Comparison of ENCODE assay signal across 1 cellular context in the genomic region with DNA sequence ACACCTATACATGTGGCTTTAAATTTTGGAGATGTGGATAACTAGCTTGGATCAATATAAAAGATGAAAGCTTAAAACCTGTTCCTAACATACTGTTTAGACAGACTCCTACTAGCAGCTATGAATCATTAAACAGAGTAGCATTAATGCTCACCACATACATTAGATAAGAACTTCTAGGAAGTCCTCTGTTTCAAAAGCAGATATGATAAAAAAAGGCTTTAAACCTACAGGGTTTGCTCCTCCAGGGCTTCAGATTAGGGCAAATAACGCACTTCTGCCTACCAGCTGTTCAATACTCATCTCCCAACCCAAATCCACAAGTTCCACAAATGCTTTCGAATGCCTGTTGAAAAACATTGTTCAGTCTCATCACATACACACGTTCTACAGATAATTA.
A peak's percentile ranks its signal among the peaks of the same experiment; 100 is the strongest.
TF ChIP-seq lines count a peak whose summit lies in the region.

No MANE protein-coding gene starts in this region.

TF ChIP-seq in K562, 482 proteins besides CTCF, POLR2A, EP300 and RAD21 (continued from another document and continues in another):
- TF ChIP-seq, protein P1, sequence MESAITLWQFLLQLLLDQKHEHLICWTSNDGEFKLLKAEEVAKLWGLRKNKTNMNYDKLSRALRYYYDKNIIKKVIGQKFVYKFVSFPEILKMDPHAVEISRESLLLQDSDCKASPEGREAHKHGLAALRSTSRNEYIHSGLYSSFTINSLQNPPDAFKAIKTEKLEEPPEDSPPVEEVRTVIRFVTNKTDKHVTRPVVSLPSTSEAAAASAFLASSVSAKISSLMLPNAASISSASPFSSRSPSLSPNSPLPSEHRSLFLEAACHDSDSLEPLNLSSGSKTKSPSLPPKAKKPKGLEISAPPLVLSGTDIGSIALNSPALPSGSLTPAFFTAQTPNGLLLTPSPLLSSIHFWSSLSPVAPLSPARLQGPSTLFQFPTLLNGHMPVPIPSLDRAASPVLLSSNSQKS (CRISPR knock-in tag; IDR thresholded peaks at IDR 0.05), result no peak
- TF ChIP-seq HOXB6 (CRISPR knock-in tag; IDR thresholded peaks at IDR 0.05; ENCODE audit: borderline replicate concordance), result no peak
- no peak for TF ChIP-seq TFAM (CRISPR knock-in tag; conservative IDR thresholded peaks at IDR 0.05)
- TF ChIP-seq ZNF146 (CRISPR knock-in tag; IDR thresholded peaks at IDR 0.05; ENCODE audit: unreplicated experiment), result no peak
- peak; percentile 55 for TF ChIP-seq SMARCC2 (IDR thresholded peaks at IDR 0.05; ENCODE audit: low read depth)
- TF ChIP-seq RB1 (IDR thresholded peaks at IDR 0.05; ENCODE audit: low read depth), result no peak
- no peak for TF ChIP-seq ESRRB (CRISPR knock-in tag; IDR thresholded peaks at IDR 0.05; ENCODE audit: borderline replicate concordance)
- no peak for TF ChIP-seq ADNP (tag; IDR thresholded peaks at IDR 0.05)
- no peak for TF ChIP-seq ZFPM2 (CRISPR knock-in tag; IDR thresholded peaks at IDR 0.05)
- TF ChIP-seq, protein P2, sequence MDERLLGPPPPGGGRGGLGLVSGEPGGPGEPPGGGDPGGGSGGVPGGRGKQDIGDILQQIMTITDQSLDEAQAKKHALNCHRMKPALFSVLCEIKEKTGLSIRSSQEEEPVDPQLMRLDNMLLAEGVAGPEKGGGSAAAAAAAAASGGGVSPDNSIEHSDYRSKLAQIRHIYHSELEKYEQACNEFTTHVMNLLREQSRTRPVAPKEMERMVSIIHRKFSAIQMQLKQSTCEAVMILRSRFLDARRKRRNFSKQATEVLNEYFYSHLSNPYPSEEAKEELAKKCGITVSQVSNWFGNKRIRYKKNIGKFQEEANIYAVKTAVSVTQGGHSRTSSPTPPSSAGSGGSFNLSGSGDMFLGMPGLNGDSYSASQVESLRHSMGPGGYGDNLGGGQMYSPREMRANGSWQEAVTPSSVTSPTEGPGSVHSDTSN (CRISPR knock-in tag; IDR thresholded peaks at IDR 0.05; ENCODE audit: low read depth), result no peak
- TF ChIP-seq, protein P2 (tag; conservative IDR thresholded peaks at IDR 0.05; ENCODE audit: low read depth), result peak; percentile 36; the same call in 1 of the 2 replicates
- TF ChIP-seq, protein P3, sequence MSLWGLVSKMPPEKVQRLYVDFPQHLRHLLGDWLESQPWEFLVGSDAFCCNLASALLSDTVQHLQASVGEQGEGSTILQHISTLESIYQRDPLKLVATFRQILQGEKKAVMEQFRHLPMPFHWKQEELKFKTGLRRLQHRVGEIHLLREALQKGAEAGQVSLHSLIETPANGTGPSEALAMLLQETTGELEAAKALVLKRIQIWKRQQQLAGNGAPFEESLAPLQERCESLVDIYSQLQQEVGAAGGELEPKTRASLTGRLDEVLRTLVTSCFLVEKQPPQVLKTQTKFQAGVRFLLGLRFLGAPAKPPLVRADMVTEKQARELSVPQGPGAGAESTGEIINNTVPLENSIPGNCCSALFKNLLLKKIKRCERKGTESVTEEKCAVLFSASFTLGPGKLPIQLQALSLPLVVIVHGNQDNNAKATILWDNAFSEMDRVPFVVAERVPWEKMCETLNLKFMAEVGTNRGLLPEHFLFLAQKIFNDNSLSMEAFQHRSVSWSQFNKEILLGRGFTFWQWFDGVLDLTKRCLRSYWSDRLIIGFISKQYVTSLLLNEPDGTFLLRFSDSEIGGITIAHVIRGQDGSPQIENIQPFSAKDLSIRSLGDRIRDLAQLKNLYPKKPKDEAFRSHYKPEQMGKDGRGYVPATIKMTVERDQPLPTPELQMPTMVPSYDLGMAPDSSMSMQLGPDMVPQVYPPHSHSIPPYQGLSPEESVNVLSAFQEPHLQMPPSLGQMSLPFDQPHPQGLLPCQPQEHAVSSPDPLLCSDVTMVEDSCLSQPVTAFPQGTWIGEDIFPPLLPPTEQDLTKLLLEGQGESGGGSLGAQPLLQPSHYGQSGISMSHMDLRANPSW (CRISPR knock-in tag; IDR thresholded peaks at IDR 0.05), result no peak
- TF ChIP-seq MTA3 (IDR thresholded peaks at IDR 0.05; ENCODE audit: borderline replicate concordance), result no peak
- no peak for TF ChIP-seq ZNF695 (CRISPR knock-in tag; IDR thresholded peaks at IDR 0.05)
- no peak for TF ChIP-seq ZNF75A (CRISPR knock-in tag; IDR thresholded peaks at IDR 0.05)
- TF ChIP-seq RBM34 (IDR thresholded peaks at IDR 0.05; ENCODE audit: borderline replicate concordance, insufficient read depth, low read length), result no peak
- TF ChIP-seq, protein P4, sequence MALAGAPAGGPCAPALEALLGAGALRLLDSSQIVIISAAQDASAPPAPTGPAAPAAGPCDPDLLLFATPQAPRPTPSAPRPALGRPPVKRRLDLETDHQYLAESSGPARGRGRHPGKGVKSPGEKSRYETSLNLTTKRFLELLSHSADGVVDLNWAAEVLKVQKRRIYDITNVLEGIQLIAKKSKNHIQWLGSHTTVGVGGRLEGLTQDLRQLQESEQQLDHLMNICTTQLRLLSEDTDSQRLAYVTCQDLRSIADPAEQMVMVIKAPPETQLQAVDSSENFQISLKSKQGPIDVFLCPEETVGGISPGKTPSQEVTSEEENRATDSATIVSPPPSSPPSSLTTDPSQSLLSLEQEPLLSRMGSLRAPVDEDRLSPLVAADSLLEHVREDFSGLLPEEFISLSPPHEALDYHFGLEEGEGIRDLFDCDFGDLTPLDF (CRISPR knock-in tag; IDR thresholded peaks at IDR 0.05), result no peak
- TF ChIP-seq FOXJ2 (tag; IDR thresholded peaks at IDR 0.05), result no peak
- TF ChIP-seq STAT5B (CRISPR knock-in tag; IDR thresholded peaks at IDR 0.05), result no peak
- TF ChIP-seq, protein P5, sequence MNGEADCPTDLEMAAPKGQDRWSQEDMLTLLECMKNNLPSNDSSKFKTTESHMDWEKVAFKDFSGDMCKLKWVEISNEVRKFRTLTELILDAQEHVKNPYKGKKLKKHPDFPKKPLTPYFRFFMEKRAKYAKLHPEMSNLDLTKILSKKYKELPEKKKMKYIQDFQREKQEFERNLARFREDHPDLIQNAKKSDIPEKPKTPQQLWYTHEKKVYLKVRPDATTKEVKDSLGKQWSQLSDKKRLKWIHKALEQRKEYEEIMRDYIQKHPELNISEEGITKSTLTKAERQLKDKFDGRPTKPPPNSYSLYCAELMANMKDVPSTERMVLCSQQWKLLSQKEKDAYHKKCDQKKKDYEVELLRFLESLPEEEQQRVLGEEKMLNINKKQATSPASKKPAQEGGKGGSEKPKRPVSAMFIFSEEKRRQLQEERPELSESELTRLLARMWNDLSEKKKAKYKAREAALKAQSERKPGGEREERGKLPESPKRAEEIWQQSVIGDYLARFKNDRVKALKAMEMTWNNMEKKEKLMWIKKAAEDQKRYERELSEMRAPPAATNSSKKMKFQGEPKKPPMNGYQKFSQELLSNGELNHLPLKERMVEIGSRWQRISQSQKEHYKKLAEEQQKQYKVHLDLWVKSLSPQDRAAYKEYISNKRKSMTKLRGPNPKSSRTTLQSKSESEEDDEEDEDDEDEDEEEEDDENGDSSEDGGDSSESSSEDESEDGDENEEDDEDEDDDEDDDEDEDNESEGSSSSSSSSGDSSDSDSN (IDR thresholded peaks at IDR 0.05; ENCODE audit: borderline replicate concordance in 1 of 2, low read depth in 2 of 2, low read length in 2 of 2), result no peak
- TF ChIP-seq HDAC2 (IDR thresholded peaks at IDR 0.05), result peak; percentile 37; the same call in 1 of the 2 replicates
- TF ChIP-seq, protein P6, sequence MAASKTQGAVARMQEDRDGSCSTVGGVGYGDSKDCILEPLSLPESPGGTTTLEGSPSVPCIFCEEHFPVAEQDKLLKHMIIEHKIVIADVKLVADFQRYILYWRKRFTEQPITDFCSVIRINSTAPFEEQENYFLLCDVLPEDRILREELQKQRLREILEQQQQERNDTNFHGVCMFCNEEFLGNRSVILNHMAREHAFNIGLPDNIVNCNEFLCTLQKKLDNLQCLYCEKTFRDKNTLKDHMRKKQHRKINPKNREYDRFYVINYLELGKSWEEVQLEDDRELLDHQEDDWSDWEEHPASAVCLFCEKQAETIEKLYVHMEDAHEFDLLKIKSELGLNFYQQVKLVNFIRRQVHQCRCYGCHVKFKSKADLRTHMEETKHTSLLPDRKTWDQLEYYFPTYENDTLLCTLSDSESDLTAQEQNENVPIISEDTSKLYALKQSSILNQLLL (CRISPR knock-in tag; IDR thresholded peaks at IDR 0.05; ENCODE audit: borderline replicate concordance), result no peak
- TF ChIP-seq, protein P7, sequence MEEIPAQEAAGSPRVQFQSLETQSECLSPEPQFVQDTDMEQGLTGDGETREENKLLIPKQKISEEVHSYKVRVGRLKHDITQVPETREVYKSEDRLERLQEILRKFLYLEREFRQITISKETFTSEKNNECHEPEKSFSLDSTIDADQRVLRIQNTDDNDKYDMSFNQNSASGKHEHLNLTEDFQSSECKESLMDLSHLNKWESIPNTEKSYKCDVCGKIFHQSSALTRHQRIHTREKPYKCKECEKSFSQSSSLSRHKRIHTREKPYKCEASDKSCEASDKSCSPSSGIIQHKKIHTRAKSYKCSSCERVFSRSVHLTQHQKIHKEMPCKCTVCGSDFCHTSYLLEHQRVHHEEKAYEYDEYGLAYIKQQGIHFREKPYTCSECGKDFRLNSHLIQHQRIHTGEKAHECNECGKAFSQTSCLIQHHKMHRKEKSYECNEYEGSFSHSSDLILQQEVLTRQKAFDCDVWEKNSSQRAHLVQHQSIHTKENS (CRISPR knock-in tag; IDR thresholded peaks at IDR 0.05), result no peak
- TF ChIP-seq MCM7 (IDR thresholded peaks at IDR 0.05), result no peak
- TF ChIP-seq EP400 (IDR thresholded peaks at IDR 0.05), result no peak
- no peak for TF ChIP-seq ZNF699 (CRISPR knock-in tag; IDR thresholded peaks at IDR 0.05; ENCODE audit: insufficient replicate concordance)
- TF ChIP-seq, protein P8, sequence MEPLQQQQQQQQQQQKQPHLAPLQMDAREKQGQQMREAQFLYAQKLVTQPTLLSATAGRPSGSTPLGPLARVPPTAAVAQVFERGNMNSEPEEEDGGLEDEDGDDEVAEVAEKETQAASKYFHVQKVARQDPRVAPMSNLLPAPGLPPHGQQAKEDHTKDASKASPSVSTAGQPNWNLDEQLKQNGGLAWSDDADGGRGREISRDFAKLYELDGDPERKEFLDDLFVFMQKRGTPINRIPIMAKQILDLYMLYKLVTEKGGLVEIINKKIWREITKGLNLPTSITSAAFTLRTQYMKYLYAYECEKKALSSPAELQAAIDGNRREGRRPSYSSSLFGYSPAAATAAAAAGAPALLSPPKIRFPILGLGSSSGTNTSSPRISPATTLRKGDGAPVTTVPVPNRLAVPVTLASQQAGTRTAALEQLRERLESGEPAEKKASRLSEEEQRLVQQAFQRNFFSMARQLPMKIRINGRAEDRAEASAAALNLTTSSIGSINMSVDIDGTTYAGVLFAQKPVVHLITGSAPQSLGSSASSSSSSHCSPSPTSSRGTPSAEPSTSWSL (CRISPR knock-in tag; IDR thresholded peaks at IDR 0.05; ENCODE audit: borderline replicate concordance), result no peak
- no peak for TF ChIP-seq ZNF121 (CRISPR knock-in tag; conservative IDR thresholded peaks at IDR 0.05)
- no peak for TF ChIP-seq TCFL5 (CRISPR knock-in tag; conservative IDR thresholded peaks at IDR 0.05)
- TF ChIP-seq, protein P9, sequence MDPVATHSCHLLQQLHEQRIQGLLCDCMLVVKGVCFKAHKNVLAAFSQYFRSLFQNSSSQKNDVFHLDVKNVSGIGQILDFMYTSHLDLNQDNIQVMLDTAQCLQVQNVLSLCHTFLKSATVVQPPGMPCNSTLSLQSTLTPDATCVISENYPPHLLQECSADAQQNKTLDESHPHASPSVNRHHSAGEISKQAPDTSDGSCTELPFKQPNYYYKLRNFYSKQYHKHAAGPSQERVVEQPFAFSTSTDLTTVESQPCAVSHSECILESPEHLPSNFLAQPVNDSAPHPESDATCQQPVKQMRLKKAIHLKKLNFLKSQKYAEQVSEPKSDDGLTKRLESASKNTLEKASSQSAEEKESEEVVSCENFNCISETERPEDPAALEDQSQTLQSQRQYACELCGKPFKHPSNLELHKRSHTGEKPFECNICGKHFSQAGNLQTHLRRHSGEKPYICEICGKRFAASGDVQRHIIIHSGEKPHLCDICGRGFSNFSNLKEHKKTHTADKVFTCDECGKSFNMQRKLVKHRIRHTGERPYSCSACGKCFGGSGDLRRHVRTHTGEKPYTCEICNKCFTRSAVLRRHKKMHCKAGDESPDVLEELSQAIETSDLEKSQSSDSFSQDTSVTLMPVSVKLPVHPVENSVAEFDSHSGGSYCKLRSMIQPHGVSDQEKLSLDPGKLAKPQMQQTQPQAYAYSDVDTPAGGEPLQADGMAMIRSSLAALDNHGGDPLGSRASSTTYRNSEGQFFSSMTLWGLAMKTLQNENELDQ (CRISPR knock-in tag; IDR thresholded peaks at IDR 0.05; ENCODE audit: borderline replicate concordance), result no peak
- no peak for TF ChIP-seq SRSF3 (IDR thresholded peaks at IDR 0.05; ENCODE audit: insufficient read depth, low read length)
- TF ChIP-seq, protein P10, sequence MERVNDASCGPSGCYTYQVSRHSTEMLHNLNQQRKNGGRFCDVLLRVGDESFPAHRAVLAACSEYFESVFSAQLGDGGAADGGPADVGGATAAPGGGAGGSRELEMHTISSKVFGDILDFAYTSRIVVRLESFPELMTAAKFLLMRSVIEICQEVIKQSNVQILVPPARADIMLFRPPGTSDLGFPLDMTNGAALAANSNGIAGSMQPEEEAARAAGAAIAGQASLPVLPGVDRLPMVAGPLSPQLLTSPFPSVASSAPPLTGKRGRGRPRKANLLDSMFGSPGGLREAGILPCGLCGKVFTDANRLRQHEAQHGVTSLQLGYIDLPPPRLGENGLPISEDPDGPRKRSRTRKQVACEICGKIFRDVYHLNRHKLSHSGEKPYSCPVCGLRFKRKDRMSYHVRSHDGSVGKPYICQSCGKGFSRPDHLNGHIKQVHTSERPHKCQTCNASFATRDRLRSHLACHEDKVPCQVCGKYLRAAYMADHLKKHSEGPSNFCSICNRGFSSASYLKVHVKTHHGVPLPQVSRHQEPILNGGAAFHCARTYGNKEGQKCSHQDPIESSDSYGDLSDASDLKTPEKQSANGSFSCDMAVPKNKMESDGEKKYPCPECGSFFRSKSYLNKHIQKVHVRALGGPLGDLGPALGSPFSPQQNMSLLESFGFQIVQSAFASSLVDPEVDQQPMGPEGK (CRISPR knock-in tag; IDR thresholded peaks at IDR 0.05; ENCODE audit: borderline replicate concordance), result no peak
- TF ChIP-seq, protein P11, sequence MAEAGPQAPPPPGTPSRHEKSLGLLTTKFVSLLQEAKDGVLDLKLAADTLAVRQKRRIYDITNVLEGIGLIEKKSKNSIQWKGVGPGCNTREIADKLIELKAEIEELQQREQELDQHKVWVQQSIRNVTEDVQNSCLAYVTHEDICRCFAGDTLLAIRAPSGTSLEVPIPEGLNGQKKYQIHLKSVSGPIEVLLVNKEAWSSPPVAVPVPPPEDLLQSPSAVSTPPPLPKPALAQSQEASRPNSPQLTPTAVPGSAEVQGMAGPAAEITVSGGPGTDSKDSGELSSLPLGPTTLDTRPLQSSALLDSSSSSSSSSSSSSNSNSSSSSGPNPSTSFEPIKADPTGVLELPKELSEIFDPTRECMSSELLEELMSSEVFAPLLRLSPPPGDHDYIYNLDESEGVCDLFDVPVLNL (CRISPR knock-in tag; IDR thresholded peaks at IDR 0.05; ENCODE audit: low read depth), result no peak
- TF ChIP-seq NCOA4 (IDR thresholded peaks at IDR 0.05; ENCODE audit: partially characterized antibody), result no peak
- peak; percentile 50; the same call in 1 of the 2 replicates for TF ChIP-seq CXXC5 (CRISPR knock-in tag; IDR thresholded peaks at IDR 0.05)
- TF ChIP-seq RUNX1 (IDR thresholded peaks at IDR 0.05; ENCODE audit: low read depth), result no peak
- no peak for TF ChIP-seq ZNF57 (CRISPR knock-in tag; IDR thresholded peaks at IDR 0.05)
- no peak for TF ChIP-seq NCOR1 (IDR thresholded peaks at IDR 0.05)
